In the genomic region with DNA sequence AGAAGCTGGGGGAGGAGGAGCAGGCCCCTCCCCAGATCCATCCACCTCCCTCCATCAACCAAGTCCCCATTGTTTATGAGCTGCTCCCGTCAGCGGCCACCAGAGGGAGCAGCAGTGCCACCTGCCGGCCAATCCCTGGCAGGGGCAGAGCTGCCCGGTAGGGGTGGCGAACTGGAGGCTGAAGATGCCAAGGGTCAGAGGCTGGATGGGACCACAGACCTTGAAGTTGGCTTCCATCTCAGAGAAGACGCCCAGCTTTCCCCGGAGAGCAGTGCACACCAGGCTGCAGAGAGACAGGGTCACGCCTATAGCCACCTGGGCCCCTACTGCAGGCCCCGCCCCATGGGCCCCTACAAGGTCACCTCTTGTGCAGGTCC, we compare ENCODE assay signal across 8 cellular contexts. TPM values are rescaled to one million over a fixed set of nuclear protein-coding genes. Genes with fewer than 3 reads are reported as not detected.
DNase-seq lines count a peak whose midpoint lies in the region; ATAC-seq and TF ChIP-seq lines count a peak whose summit lies in the region.

No MANE protein-coding gene starts in this region.

- no peak for TF ChIP-seq EP300 in upper lobe of left lung (IDR thresholded peaks at IDR 0.05)

- peaks cover 10% of the 10 kb centered on the region for H3K79me2 ChIP-seq in DOHH2 (ENCODE audit: control insufficient read depth, low read length)
- peaks cover 41% of the 10 kb centered on the region for H3K79me2 ChIP-seq in osteoblast (ENCODE audit: insufficient read depth, low read length)

- ATAC-seq in foreskin keratinocyte (peak; percentile 19), upper lobe of left lung (ENCODE audit: low FRiP score in 2 of 2) (peak; percentile 57 to 73), GM19455 (IDR thresholded peaks at IDR 0.05; ENCODE audit: unreplicated experiment) (no peak)

- H3K4me3 ChIP-seq in DOHH2 (ENCODE audit: low read length) (peak overlapping the region; percentile 33; the same call in 1 of the 2 replicates), osteoblast (ENCODE audit: insufficient read depth, low read length) (no peak overlapping the region), upper lobe of left lung (no peak overlapping the region)

- H3K4me1 ChIP-seq in DOHH2 (ENCODE audit: control insufficient read depth, low read length) (peaks cover 41% of the 10 kb centered on the region), foreskin keratinocyte (no peaks in the 10 kb centered on the region), osteoblast (ENCODE audit: insufficient read depth, low read length) (peaks cover 27% of the 10 kb centered on the region), upper lobe of left lung (peaks cover 20 to 35% (median 29%) of the 10 kb centered on the region in 4 donors)

- peak; percentile 73 for DNase-seq in activated effector memory CD4-positive, alpha-beta T cell treated with Interleukin-2 at 50 U/mL for 16 hours
- DNase-seq in foreskin keratinocyte = peak in 1 of 2 donors; percentile 40
- DNase-seq in osteoblast (ENCODE audit: insufficient read length, low spot score, missing footprints) = peak; percentile 99
- DNase-seq in upper lobe of left lung = peak; percentile 81 to 91

- no peaks in the 10 kb centered on the region for H4K20me1 ChIP-seq in DOHH2 (ENCODE audit: control insufficient read depth, insufficient read depth, low read depth, low read length)
- H4K20me1 ChIP-seq in osteoblast (ENCODE audit: insufficient read depth, low read length) = peaks cover 21% of the 10 kb centered on the region

- no peak overlapping the region for H2AFZ ChIP-seq in osteoblast (ENCODE audit: low read length)

- H3K4me2 ChIP-seq in DOHH2 (ENCODE audit: low read length) (peak overlapping the region; percentile 50), osteoblast (ENCODE audit: insufficient read depth, low read length) (no peak overlapping the region)

- TF ChIP-seq POLR2A in Raji (IDR thresholded peaks at IDR 0.05; ENCODE audit: insufficient read depth, low read depth, low read length) (peak; percentile 19; the same call in 1 of the 2 replicates), upper lobe of left lung (IDR thresholded peaks at IDR 0.05) (no peak)

- TF ChIP-seq CTCF in DOHH2 (IDR thresholded peaks at IDR 0.05; ENCODE audit: low read depth, low read length, poor library complexity, severe bottlenecking) (peak; percentile 100), LNCAP (IDR thresholded peaks at IDR 0.05) (peak; percentile 100), foreskin keratinocyte (conservative IDR thresholded peaks at IDR 0.05) (peak; percentile 99), osteoblast (IDR thresholded peaks at IDR 0.05; ENCODE audit: extremely low read depth, low read depth, low read length) (peak; percentile 96), upper lobe of left lung (IDR thresholded peaks at IDR 0.05) (peak; percentile 96 to 99 (median 98))

- H3K36me3 ChIP-seq in DOHH2 (ENCODE audit: control insufficient read depth, low read length) (peaks cover 52% of the 10 kb centered on the region), osteoblast (ENCODE audit: insufficient read depth, low read length) (peaks cover 47% of the 10 kb centered on the region), upper lobe of left lung (peaks cover 6 to 48% (median 30%) of the 10 kb centered on the region in 4 donors)

- H3K27me3 ChIP-seq in DOHH2 (ENCODE audit: control insufficient read depth, low read length) (no peaks in the 10 kb centered on the region), foreskin keratinocyte (no peaks in the 10 kb centered on the region), osteoblast (ENCODE audit: insufficient read depth, low read length) (no peaks in the 10 kb centered on the region), upper lobe of left lung (no peaks in the 10 kb centered on the region)

- H3K9me2 ChIP-seq in DOHH2 (replicated peaks; ENCODE audit: control insufficient read depth, low read length) = no peaks in the 10 kb centered on the region

- H3K9me3 ChIP-seq in DOHH2 (ENCODE audit: control insufficient read depth, insufficient read depth, low read length) = no peaks in the 10 kb centered on the region
- H3K9me3 ChIP-seq in osteoblast (ENCODE audit: low read depth, low read length) = no peaks in the 10 kb centered on the region
- no peaks in the 10 kb centered on the region for H3K9me3 ChIP-seq in upper lobe of left lung

- WGBS in upper lobe of left lung, 2 donors = 0 to 5% methylated on average over 2 to 7 of the region's 9 CpGs

- H3F3A ChIP-seq in DOHH2 (ENCODE audit: control insufficient read depth, insufficient read depth) = peaks cover 14% of the 10 kb centered on the region

- H3K27ac ChIP-seq in DOHH2 (ENCODE audit: low read depth, low read length) = no peak overlapping the region
- no peak overlapping the region for H3K27ac ChIP-seq in foreskin keratinocyte
- H3K27ac ChIP-seq in osteoblast (ENCODE audit: low read depth, low read length) = no peak overlapping the region
- H3K27ac ChIP-seq in upper lobe of left lung = peak overlapping the region in 2 of 4 donors; percentile 31 to 56

RNA-seq across cellular contexts. Expression of gene FIBP, which starts 3.6 kb away (rescaled TPM):
- total RNA-seq in foreskin keratinocyte (105 and 113 TPM in 2 replicates), osteoblast (129 and 151 TPM in 2 replicates), upper lobe of left lung (10 to 100 TPM; 46.8 to 77.7 (median 57.0) TPM)
- 120 and 124 TPM in 2 replicates for polyA plus RNA-seq in foreskin keratinocyte

RNA-seq across cellular contexts. Expression of gene CTSW, which starts 5.1 kb away (rescaled TPM):
- not detected in 2 replicates for total RNA-seq in foreskin keratinocyte
- polyA plus RNA-seq in foreskin keratinocyte = not detected in 2 replicates
- not detected in 2 replicates for total RNA-seq in osteoblast
- total RNA-seq in upper lobe of left lung = 10 to 100 TPM in 3 of 6 donors, 1 to 10 TPM in 3; 2.1 to 20.7 (median 11.4) TPM

RNA-seq across cellular contexts. Expression of gene CCDC85B, which starts 5.8 kb away (rescaled TPM):
- total RNA-seq in foreskin keratinocyte = 25.4 and 36.9 TPM in 2 replicates
- 58.9 and 62.1 TPM in 2 replicates for polyA plus RNA-seq in foreskin keratinocyte
- 42.4 and 47.0 TPM in 2 replicates for total RNA-seq in osteoblast
- total RNA-seq in upper lobe of left lung = 10 to 100 TPM; 19.9 to 69.7 (median 37.2) TPM

RNA-seq across cellular contexts. Expression of gene EFEMP2, which starts 12.1 kb away (rescaled TPM):
- total RNA-seq in foreskin keratinocyte (12.3 and 16.4 TPM in 2 replicates), osteoblast (81.6 and 94.8 TPM in 2 replicates), upper lobe of left lung (10 to 100 TPM; 28.8 to 79.6 (median 65.3) TPM)
- polyA plus RNA-seq in foreskin keratinocyte = 15.8 and 19.4 TPM in 2 replicates

RNA-seq across cellular contexts. Expression of gene FOSL1, which starts 15.5 kb away (rescaled TPM):
- total RNA-seq in foreskin keratinocyte = 127 and 153 TPM in 2 replicates
- 199 and 204 TPM in 2 replicates for polyA plus RNA-seq in foreskin keratinocyte
- 13.0 and 13.8 TPM in 2 replicates for total RNA-seq in osteoblast
- 10 to 100 TPM in 3 of 6 donors, 1 to 10 TPM in 3; 1.8 to 16.9 (median 8.2) TPM for total RNA-seq in upper lobe of left lung
